Comparison of ENCODE assay signal across 2 cellular contexts in the genomic region with DNA sequence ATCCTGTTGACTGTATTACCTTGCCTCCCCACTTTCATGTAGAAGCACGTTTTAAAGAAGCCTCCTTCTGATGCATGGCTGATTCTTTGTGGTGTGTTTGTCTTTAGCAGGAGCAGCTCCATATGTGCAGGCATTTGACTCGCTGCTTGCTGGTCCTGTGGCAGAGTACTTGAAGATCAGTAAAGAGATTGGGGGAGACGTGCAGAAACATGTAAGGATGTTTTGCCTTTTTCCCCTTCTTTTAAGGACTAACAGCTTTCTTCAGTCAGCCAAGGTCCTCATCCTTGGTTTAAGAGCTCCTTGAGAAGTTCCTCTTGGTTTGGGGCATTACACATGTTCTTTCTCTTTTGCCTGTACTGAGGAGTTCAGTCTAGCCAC.
A peak's percentile ranks its signal among the peaks of the same experiment; 100 is the strongest.
TF ChIP-seq lines count a peak whose summit lies in the region.

No MANE protein-coding gene starts in this region.

TF ChIP-seq in K562, 482 proteins besides CTCF, POLR2A, EP300 and RAD21 (continued from another document and continues in another):
- TF ChIP-seq TAF9B (IDR thresholded peaks at IDR 0.05; ENCODE audit: partially characterized antibody) (no peak), BRD9 (IDR thresholded peaks at IDR 0.05; ENCODE audit: low read depth, partially characterized antibody) (no peak), HNRNPH1 (optimal IDR thresholded peaks at IDR 0.05; ENCODE audit: low read depth, low read length) (no peak), AFF1 (IDR thresholded peaks at IDR 0.05; ENCODE audit: low read depth in 1 of 2, partially characterized antibody in 2 of 2) (no peak), PRMT5 (CRISPR knock-in tag; IDR thresholded peaks at IDR 0.05) (no peak), KDM5B (IDR thresholded peaks at IDR 0.05; ENCODE audit: insufficient replicate concordance, low read depth, low read length) (no peak), ZNF589 (CRISPR knock-in tag; IDR thresholded peaks at IDR 0.05; ENCODE audit: low read depth) (peak; percentile 97), RBM22 (IDR thresholded peaks at IDR 0.05; ENCODE audit: low read depth, low read length, poor library complexity, severe bottlenecking) (no peak), WHSC1 (IDR thresholded peaks at IDR 0.05; ENCODE audit: low read length) (no peak), ZNF431 (CRISPR knock-in tag; IDR thresholded peaks at IDR 0.05) (no peak), DIDO1 (tag; IDR thresholded peaks at IDR 0.05; ENCODE audit: low read depth) (0 out of 2 replicates have a peak, but pooled peaks have one; percentile 46), KAT2B (IDR thresholded peaks at IDR 0.05; ENCODE audit: low read depth, low read length) (no peak), FOXM1 (IDR thresholded peaks at IDR 0.05; ENCODE audit: low read depth) (no peak), FOXM1 (CRISPR knock-in tag; IDR thresholded peaks at IDR 0.05; ENCODE audit: low read depth) (no peak), SNRNP70 (optimal IDR thresholded peaks at IDR 0.05; ENCODE audit: low read depth, low read length) (no peak), STAG1 (CRISPR knock-in tag; IDR thresholded peaks at IDR 0.05; ENCODE audit: borderline replicate concordance) (no peak), ZNF143 (CRISPR knock-in tag; IDR thresholded peaks at IDR 0.05) (no peak), MBD2 (IDR thresholded peaks at IDR 0.05; ENCODE audit: borderline replicate concordance, low read depth) (no peak), CBX3 (IDR thresholded peaks at IDR 0.05; ENCODE audit: borderline replicate concordance in 1 of 2, low read length in 2 of 2) (no peak), ZNF23 (CRISPR knock-in tag; IDR thresholded peaks at IDR 0.05) (no peak)
- TF ChIP-seq, protein P1, sequence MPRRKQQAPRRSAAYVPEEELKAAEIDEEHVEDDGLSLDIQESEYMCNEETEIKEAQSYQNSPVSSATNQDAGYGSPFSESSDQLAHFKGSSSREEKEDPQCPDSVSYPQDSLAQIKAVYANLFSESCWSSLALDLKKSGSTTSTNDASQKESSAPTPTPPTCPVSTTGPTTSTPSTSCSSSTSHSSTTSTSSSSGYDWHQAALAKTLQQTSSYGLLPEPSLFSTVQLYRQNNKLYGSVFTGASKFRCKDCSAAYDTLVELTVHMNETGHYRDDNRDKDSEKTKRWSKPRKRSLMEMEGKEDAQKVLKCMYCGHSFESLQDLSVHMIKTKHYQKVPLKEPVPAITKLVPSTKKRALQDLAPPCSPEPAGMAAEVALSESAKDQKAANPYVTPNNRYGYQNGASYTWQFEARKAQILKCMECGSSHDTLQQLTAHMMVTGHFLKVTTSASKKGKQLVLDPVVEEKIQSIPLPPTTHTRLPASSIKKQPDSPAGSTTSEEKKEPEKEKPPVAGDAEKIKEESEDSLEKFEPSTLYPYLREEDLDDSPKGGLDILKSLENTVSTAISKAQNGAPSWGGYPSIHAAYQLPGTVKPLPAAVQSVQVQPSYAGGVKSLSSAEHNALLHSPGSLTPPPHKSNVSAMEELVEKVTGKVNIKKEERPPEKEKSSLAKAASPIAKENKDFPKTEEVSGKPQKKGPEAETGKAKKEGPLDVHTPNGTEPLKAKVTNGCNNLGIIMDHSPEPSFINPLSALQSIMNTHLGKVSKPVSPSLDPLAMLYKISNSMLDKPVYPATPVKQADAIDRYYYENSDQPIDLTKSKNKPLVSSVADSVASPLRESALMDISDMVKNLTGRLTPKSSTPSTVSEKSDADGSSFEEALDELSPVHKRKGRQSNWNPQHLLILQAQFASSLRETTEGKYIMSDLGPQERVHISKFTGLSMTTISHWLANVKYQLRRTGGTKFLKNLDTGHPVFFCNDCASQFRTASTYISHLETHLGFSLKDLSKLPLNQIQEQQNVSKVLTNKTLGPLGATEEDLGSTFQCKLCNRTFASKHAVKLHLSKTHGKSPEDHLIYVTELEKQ (CRISPR knock-in tag; IDR thresholded peaks at IDR 0.05), result peak; percentile 77
- TF ChIP-seq, protein P2, sequence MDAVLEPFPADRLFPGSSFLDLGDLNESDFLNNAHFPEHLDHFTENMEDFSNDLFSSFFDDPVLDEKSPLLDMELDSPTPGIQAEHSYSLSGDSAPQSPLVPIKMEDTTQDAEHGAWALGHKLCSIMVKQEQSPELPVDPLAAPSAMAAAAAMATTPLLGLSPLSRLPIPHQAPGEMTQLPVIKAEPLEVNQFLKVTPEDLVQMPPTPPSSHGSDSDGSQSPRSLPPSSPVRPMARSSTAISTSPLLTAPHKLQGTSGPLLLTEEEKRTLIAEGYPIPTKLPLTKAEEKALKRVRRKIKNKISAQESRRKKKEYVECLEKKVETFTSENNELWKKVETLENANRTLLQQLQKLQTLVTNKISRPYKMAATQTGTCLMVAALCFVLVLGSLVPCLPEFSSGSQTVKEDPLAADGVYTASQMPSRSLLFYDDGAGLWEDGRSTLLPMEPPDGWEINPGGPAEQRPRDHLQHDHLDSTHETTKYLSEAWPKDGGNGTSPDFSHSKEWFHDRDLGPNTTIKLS (IDR thresholded peaks at IDR 0.05; ENCODE audit: borderline replicate concordance, low read depth), result no peak

TF ChIP-seq in SK-N-SH treated with all-trans-retinoic acid at 6 μM for 48 hours, 23 proteins besides CTCF, POLR2A, EP300 and RAD21:
- TF ChIP-seq TSHZ2 (CRISPR knock-in tag; IDR thresholded peaks at IDR 0.05) (no peak), ZFP3 (CRISPR knock-in tag; IDR thresholded peaks at IDR 0.05) (no peak), CREB5 (CRISPR knock-in tag; IDR thresholded peaks at IDR 0.05; ENCODE audit: low read depth) (no peak), ZNF70 (CRISPR knock-in tag; IDR thresholded peaks at IDR 0.05) (no peak), PATZ1 (CRISPR knock-in tag; IDR thresholded peaks at IDR 0.05; ENCODE audit: borderline replicate concordance) (no peak), SNAI2 (CRISPR knock-in tag; IDR thresholded peaks at IDR 0.05) (no peak), ZC3H10 (CRISPR knock-in tag; IDR thresholded peaks at IDR 0.05) (no peak), ESRRG (CRISPR knock-in tag; IDR thresholded peaks at IDR 0.05) (no peak), PPARA (CRISPR knock-in tag; IDR thresholded peaks at IDR 0.05; ENCODE audit: borderline replicate concordance) (no peak), ZNF565 (CRISPR knock-in tag; conservative IDR thresholded peaks at IDR 0.05; ENCODE audit: low read depth) (no peak), GLIS3 (CRISPR knock-in tag; IDR thresholded peaks at IDR 0.05) (no peak), TOX (CRISPR knock-in tag; IDR thresholded peaks at IDR 0.05; ENCODE audit: borderline replicate concordance) (no peak), ZNF8 (CRISPR knock-in tag; IDR thresholded peaks at IDR 0.05) (no peak), ZFP30 (CRISPR knock-in tag; IDR thresholded peaks at IDR 0.05) (no peak), TCF4 (CRISPR knock-in tag; IDR thresholded peaks at IDR 0.05; ENCODE audit: borderline replicate concordance) (no peak), OSR1 (CRISPR knock-in tag; IDR thresholded peaks at IDR 0.05) (no peak)
- TF ChIP-seq, protein P3, sequence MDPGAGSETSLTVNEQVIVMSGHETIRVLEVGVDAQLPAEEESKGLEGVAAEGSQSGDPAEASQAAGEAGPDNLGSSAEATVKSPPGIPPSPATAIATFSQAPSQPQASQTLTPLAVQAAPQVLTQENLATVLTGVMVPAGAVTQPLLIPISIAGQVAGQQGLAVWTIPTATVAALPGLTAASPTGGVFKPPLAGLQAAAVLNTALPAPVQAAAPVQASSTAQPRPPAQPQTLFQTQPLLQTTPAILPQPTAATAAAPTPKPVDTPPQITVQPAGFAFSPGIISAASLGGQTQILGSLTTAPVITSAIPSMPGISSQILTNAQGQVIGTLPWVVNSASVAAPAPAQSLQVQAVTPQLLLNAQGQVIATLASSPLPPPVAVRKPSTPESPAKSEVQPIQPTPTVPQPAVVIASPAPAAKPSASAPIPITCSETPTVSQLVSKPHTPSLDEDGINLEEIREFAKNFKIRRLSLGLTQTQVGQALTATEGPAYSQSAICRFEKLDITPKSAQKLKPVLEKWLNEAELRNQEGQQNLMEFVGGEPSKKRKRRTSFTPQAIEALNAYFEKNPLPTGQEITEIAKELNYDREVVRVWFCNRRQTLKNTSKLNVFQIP (CRISPR knock-in tag; IDR thresholded peaks at IDR 0.05; ENCODE audit: borderline replicate concordance, low read depth), result no peak
TF ChIP-seq in SK-N-SH treated with all-trans-retinoic acid at 6 μM for 48 hours: peak in this region for 0.
